In genomic region chr1:198212675-198213074, GRCh38 we compare ENCODE assay signal across 13 cellular contexts. TPM values are rescaled to one million over a fixed set of nuclear protein-coding genes. Genes with fewer than 3 reads are reported as not detected.
DNase-seq lines count a peak whose midpoint lies in the region; ATAC-seq and TF ChIP-seq lines count a peak whose summit lies in the region.
"Had no signal": no experiment of that assay in that cellular context is flagged by ENCODE, and none has a peak within 500 bp of the region (broad histone marks: within the 10 kb centered on the region; RNA-seq: fewer than 3 reads in every experiment).

No MANE protein-coding gene starts in this region.

- no peak overlapping the region for H3K27ac Mint-ChIP-seq in stimulated activated naive B cell treated with anti-CD40 and anti-IgM and Interleukin-4, amounts not matched to agents 10 μg/mL and 1 μg/mL and 100 μg/mL, for 72 hours
- H3K27ac Mint-ChIP-seq: CD8-positive, alpha-beta T cell had no signal

- H3K4me1 ChIP-seq in lung (ENCODE audit: control insufficient read depth in 2 of 2, insufficient read depth in 2 of 2, low read length in 2 of 2), result peaks cover 0 to 4% of the 10 kb centered on the region in 2 donors
- H3K4me1 ChIP-seq: ascending aorta had no signal

- H3K27me3 ChIP-seq in lung (ENCODE audit: control insufficient read depth, insufficient read depth), result no peaks in the 10 kb centered on the region
- H3K27me3 ChIP-seq: ascending aorta had no signal

- peaks cover 7 to 8% of the 10 kb centered on the region in 2 donors for H3K4me1 Mint-ChIP-seq in stimulated activated naive B cell treated with anti-CD40 and anti-IgM and Interleukin-4, amounts not matched to agents 10 μg/mL and 1 μg/mL and 100 μg/mL, for 72 hours

- peaks cover 10 to 11% of the 10 kb centered on the region in 2 donors for H3K9me3 Mint-ChIP-seq in stimulated activated naive B cell treated with anti-CD40 and anti-IgM and Interleukin-4, amounts not matched to agents 10 μg/mL and 1 μg/mL and 100 μg/mL, for 72 hours

- H3K36me3 ChIP-seq in lung (ENCODE audit: control insufficient read depth in 2 of 2, insufficient read depth in 2 of 2, low read length in 2 of 2), result peaks cover 5 to 7% of the 10 kb centered on the region in 2 donors

- peaks cover 16 to 25% of the 10 kb centered on the region in 2 donors for H3K36me3 Mint-ChIP-seq in stimulated activated naive B cell treated with anti-CD40 and anti-IgM and Interleukin-4, amounts not matched to agents 10 μg/mL and 1 μg/mL and 100 μg/mL, for 72 hours

- DNase-seq in AG10803 (ENCODE audit: low read depth) (peak; percentile 89), HS-5 (ENCODE audit: low read depth) (peak; percentile 76), brain pericyte (ENCODE audit: low read depth, low spot score) (peak; percentile 48), lung (ENCODE audit: low spot score) (no peak), SW480 (ENCODE audit: low spot score) (no peak)
- DNase-seq in stimulated activated naive B cell treated with anti-CD40 and anti-IgM and Interleukin-4, amounts not matched to agents 10 μg/mL and 1 μg/mL and 100 μg/mL, for 72 hours, result no peak
- DNase-seq: activated CD8-positive, alpha-beta memory T cell treated with anti-CD3 and anti-CD28 coated beads, Interleukin-2, amount 50 U/mL, for 48 hours; CD8-positive, alpha-beta T cell; substantia nigra; T1000 had no signal

- H3K9me3 ChIP-seq in lung (ENCODE audit: control insufficient read depth in 2 of 2, insufficient read depth in 1 of 2, low read length in 1 of 2), result no peaks in the 10 kb centered on the region

- TF ChIP-seq CTCF in AG10803 (conservative IDR thresholded peaks at IDR 0.05; ENCODE audit: low read length) (no peak), lung (IDR thresholded peaks at IDR 0.05; ENCODE audit: control extremely low read depth, extremely low read depth) (no peak)

- no peaks in the 10 kb centered on the region for H3K27me3 Mint-ChIP-seq in stimulated activated naive B cell treated with anti-CD40 and anti-IgM and Interleukin-4, amounts not matched to agents 10 μg/mL and 1 μg/mL and 100 μg/mL, for 72 hours

- peak overlapping the region in 1 of 2 donors; percentile 43 for H3K27ac ChIP-seq in lung (ENCODE audit: low read depth in 1 of 2, low read length in 1 of 2)
- H3K27ac ChIP-seq: ascending aorta had no signal

- 81 to 88% methylated on average over 3 of the region's 3 CpGs for WGBS in lung, 2 donors

- H3K4me3 Mint-ChIP-seq in stimulated activated naive B cell treated with anti-CD40 and anti-IgM and Interleukin-4, amounts not matched to agents 10 μg/mL and 1 μg/mL and 100 μg/mL, for 72 hours, result no peak overlapping the region
- H3K4me3 Mint-ChIP-seq: CD8-positive, alpha-beta T cell had no signal

- peak; percentile 41 for ATAC-seq in lung (ENCODE audit: insufficient read depth, low FRiP score)
- ATAC-seq in GM18502 (IDR thresholded peaks at IDR 0.05; ENCODE audit: poor library complexity, unreplicated experiment), result no peak
- no peak for ATAC-seq in GM19035 (IDR thresholded peaks at IDR 0.05; ENCODE audit: unreplicated experiment)
- no peak for ATAC-seq in stimulated activated naive B cell treated with anti-CD40 and anti-IgM and Interleukin-4, amounts not matched to agents 10 μg/mL and 1 μg/mL and 100 μg/mL, for 72 hours (replicated peaks)
- ATAC-seq: CD8-positive, alpha-beta T cell had no signal

- H3K4me3 ChIP-seq in AG10803 (ENCODE audit: low read length) (no peak overlapping the region), lung (no peak overlapping the region)
- H3K4me3 ChIP-seq: ascending aorta had no signal

RNA-seq across cellular contexts. Expression of gene NEK7, which starts 55.9 kb away (rescaled TPM):
- total RNA-seq in lung, result 100 to 1,000 TPM in 1 of 2 donors, 10 to 100 TPM in 1; 95.2 to 132 TPM
- polyA plus RNA-seq in lung, result 10 to 100 TPM; 23.9 to 33.2 TPM

Comparison
In these comparisons a context has a peak if more than half of its experiments do, and no peak if none do; other contexts are left out.
1. DNase-seq: peak in AG10803 (single experiment), HS-5 (single experiment) and brain pericyte (single experiment); none in lung (single experiment), stimulated activated naive B cell treated with anti-CD40 and anti-IgM and Interleukin-4, amounts not matched to agents 10 μg/mL and 1 μg/mL and 100 μg/mL, for 72 hours (single experiment) and SW480 (single experiment).